9 cellular contexts compared by ENCODE assay signal in genomic region chr5:148828461-148829247, GRCh38. TPM values are rescaled to one million over a fixed set of nuclear protein-coding genes. Genes with fewer than 3 reads are reported as not detected.
DNase-seq lines count a peak whose midpoint lies in the region; ATAC-seq and TF ChIP-seq lines count a peak whose summit lies in the region.
"Had no signal": no experiment of that assay in that cellular context is flagged by ENCODE, and none has a peak within 500 bp of the region (broad histone marks: within the 10 kb centered on the region; RNA-seq: fewer than 3 reads in every experiment).

No MANE protein-coding gene starts in this region.

- H3K36me3 Mint-ChIP-seq in effector memory CD8-positive, alpha-beta T cell (ENCODE audit: insufficient read depth): peaks cover 50% of the 10 kb centered on the region

- intact Hi-C loops in psoas muscle (cut with DNase I): loop anchor here (5.0 to 10.0 kb wide), 6 partner anchors 124 to 284 kb away; no protein-coding TSS in a partner anchor

- H3K27ac ChIP-seq in psoas muscle: peak overlapping the region; percentile 96

- H3K27me3 ChIP-seq in GM06990 (replicated peaks; ENCODE audit: control insufficient read depth, insufficient read depth, low read length) (no peaks in the 10 kb centered on the region), psoas muscle (ENCODE audit: insufficient read depth in 3 of 3, low read length in 2 of 3) (no peaks in the 10 kb centered on the region)

- 7 to 16% (median 13%) methylated on average over 7 of the region's 7 CpGs for WGBS in psoas muscle, 3 donors

- H3K4me1 ChIP-seq in psoas muscle: peaks cover 54% of the 10 kb centered on the region

- no peak for DNase-seq in GM06990 (ENCODE audit: extremely low read depth, insufficient read length)
- DNase-seq in NCI-H187 treated with DMSO at 0.1 percent for 48 hours (lab: John Stamatoyannopoulos, UW): peak; percentile 34
- peak in 1 of 3 experiments; percentile 27 for DNase-seq in effector memory CD8-positive, alpha-beta T cell
- DNase-seq in psoas muscle: no peak
- DNase-seq in central memory CD4-positive, alpha-beta T cell: no peak
- no peak for DNase-seq in stimulated activated CD4-positive, alpha-beta T cell treated with anti-CD3 and anti-CD28 coated beads, Interleukin-2, amount 100 ng/mL, for 48 hours
- DNase-seq in NCI-H1694 (lab: John Stamatoyannopoulos, UW): no peak
- no peak for DNase-seq in stimulated activated CD4-positive, alpha-beta T cell treated with anti-CD3 and anti-CD28 coated beads, Interleukin-4, amount 100 ng/mL, for 24 hours
- DNase-seq: NCI-H146 had no signal

- H3K9me3 Mint-ChIP-seq in effector memory CD8-positive, alpha-beta T cell: no peaks in the 10 kb centered on the region

- ATAC-seq in effector memory CD8-positive, alpha-beta T cell (replicated peaks): no peak
- peak in 3 of 4 donors; percentile 7 to 21 (median 11) for ATAC-seq in psoas muscle

- peak; percentile 13 for TF ChIP-seq CTCF in GM06990 (IDR thresholded peaks at IDR 0.05; ENCODE audit: insufficient read depth, low read length, poor library complexity, severe bottlenecking)
- TF ChIP-seq CTCF in psoas muscle (IDR thresholded peaks at IDR 0.05): peak; percentile 13

- H3K4me3 ChIP-seq in GM06990 (replicated peaks; ENCODE audit: low read depth, low read length) (peak overlapping the region; percentile 17; the same call in 1 of the 2 replicates), psoas muscle (peak overlapping the region; percentile 86)

- peak overlapping the region; percentile 89 to 100 for H3K4me3 Mint-ChIP-seq in effector memory CD8-positive, alpha-beta T cell

- peaks cover 54 to 68% of the 10 kb centered on the region in 2 donors for H3K4me1 Mint-ChIP-seq in effector memory CD8-positive, alpha-beta T cell (ENCODE audit: low read depth in 2 of 2)

- H3K36me3 ChIP-seq in GM06990 (ENCODE audit: control insufficient read depth, insufficient read depth, low read length) (no peaks in the 10 kb centered on the region), psoas muscle (ENCODE audit: insufficient read depth in 1 of 2, low read depth in 1 of 2) (no peaks in the 10 kb centered on the region)

- H3K27me3 Mint-ChIP-seq in effector memory CD8-positive, alpha-beta T cell: no peaks in the 10 kb centered on the region

- H3K9me3 ChIP-seq in psoas muscle: no peaks in the 10 kb centered on the region

- H3K27ac Mint-ChIP-seq in effector memory CD8-positive, alpha-beta T cell: peak overlapping the region; percentile 91 to 93

RNA-seq across cellular contexts. Expression of gene ADRB2, which starts 2.2 kb away (rescaled TPM):
- total RNA-seq in psoas muscle: 10 to 100 TPM in 1 of 4 donors, 1 to 10 TPM in 3; 4.8 to 11.1 (median 7.9) TPM
- 1 to 10 TPM; 1.3 to 5.6 (median 3.0) TPM for polyA plus RNA-seq in psoas muscle
